Comparison of ENCODE assay signal across 13 cellular contexts in genomic region chr2:25311866-25312575, GRCh38. TPM values are rescaled to one million over a fixed set of nuclear protein-coding genes. Genes with fewer than 3 reads are reported as not detected.
DNase-seq lines count a peak whose midpoint lies in the region; ATAC-seq and TF ChIP-seq lines count a peak whose summit lies in the region.
"Had no signal": no experiment of that assay in that cellular context is flagged by ENCODE, and none has a peak within 500 bp of the region (broad histone marks: within the 10 kb centered on the region; RNA-seq: fewer than 3 reads in every experiment).

No MANE protein-coding gene starts in this region.

- peaks cover 48% of the 10 kb centered on the region for H3K4me1 Mint-ChIP-seq in T-helper 17 cell

- no peak overlapping the region for H3K4me3 ChIP-seq in sigmoid colon
- H3K4me3 ChIP-seq: GM23248 had no signal

- H3K9me3 ChIP-seq in T-helper 17 cell (ENCODE audit: control insufficient read depth, low read length, poor library complexity, severe bottlenecking) (no peaks in the 10 kb centered on the region), sigmoid colon (no peaks in the 10 kb centered on the region)

- H3K36me3 Mint-ChIP-seq in T-helper 17 cell (ENCODE audit: low read depth), result peaks cover 2% of the 10 kb centered on the region
- H3K36me3 Mint-ChIP-seq: memory B cell had no signal

- peak; percentile 20 for DNase-seq in NCI-H1092 treated with DMSO at 0.1 percent for 48 hours (lab: John Stamatoyannopoulos, UW)
- no peak for DNase-seq in NCI-H1092 (lab: John Stamatoyannopoulos, UW)
- no peak for DNase-seq in T-helper 17 cell
- DNase-seq in left ventricle myocardium superior, result peak; percentile 79
- DNase-seq in sigmoid colon, result no peak
- no peak for DNase-seq in erythroblast (lab: John Stamatoyannopoulos, UW)
- no peak for DNase-seq in D341Med (ENCODE audit: low spot score)
- DNase-seq: activated CD8-positive, alpha-beta memory T cell treated with anti-CD3 and anti-CD28 coated beads, Interleukin-2, amount 50 U/mL, for 4 hours; GM23248; SW 1271 had no signal

- H3K36me3 ChIP-seq in sigmoid colon, result peaks cover 0 to 17% (median 10%) of the 10 kb centered on the region in 4 donors

- intact Hi-C loops in left ventricle myocardium superior (cut with micrococcal nuclease), result no loop called here
- intact Hi-C loops in sigmoid colon (cut with DNase I), result no loop called here

- H3K27ac Mint-ChIP-seq in T-helper 17 cell, result peak overlapping the region; percentile 88
- H3K27ac Mint-ChIP-seq: memory B cell had no signal

- H3K4me3 Mint-ChIP-seq in T-helper 17 cell, result peak overlapping the region; percentile 41
- H3K4me3 Mint-ChIP-seq: memory B cell had no signal

- H3K27me3 Mint-ChIP-seq in T-helper 17 cell, result no peaks in the 10 kb centered on the region
- H3K27me3 Mint-ChIP-seq: memory B cell had no signal

- no peaks in the 10 kb centered on the region for H3K27me3 ChIP-seq in sigmoid colon
- H3K27me3 ChIP-seq: foreskin keratinocyte had no signal

- H3K27ac ChIP-seq in sigmoid colon, result peak overlapping the region; percentile 50 to 79 (median 54)
- H3K27ac ChIP-seq: foreskin keratinocyte, GM23248 had no signal

- TF ChIP-seq POLR2A in sigmoid colon (IDR thresholded peaks at IDR 0.05), result no peak
- no peak for TF ChIP-seq POLR2A in erythroblast (IDR thresholded peaks at IDR 0.05; ENCODE audit: low read length)

- no peak for TF ChIP-seq EP300 in sigmoid colon (IDR thresholded peaks at IDR 0.05)

- ATAC-seq in T-helper 17 cell (no peak), left ventricle myocardium superior (peak; percentile 47), GM21717 (IDR thresholded peaks at IDR 0.05; ENCODE audit: unreplicated experiment) (no peak)

- no peak for TF ChIP-seq CTCF in sigmoid colon (IDR thresholded peaks at IDR 0.05)

- 59 to 84% methylated on average over 23 of the region's 23 CpGs for WGBS in sigmoid colon, 2 donors

- peaks cover 0 to 96% (median 84%) of the 10 kb centered on the region in 4 donors for H3K4me1 ChIP-seq in sigmoid colon

RNA-seq across cellular contexts. Expression of gene DNMT3A, which starts 29.7 kb away (rescaled TPM):
- total RNA-seq in T-helper 17 cell, result 10 to 100 TPM; 62.8 to 67.6 TPM
- 21.1 TPM for total RNA-seq in left ventricle myocardium superior
- 10 to 100 TPM; 16.4 to 30.2 (median 18.3) TPM for total RNA-seq in sigmoid colon
- polyA plus RNA-seq in sigmoid colon, result 10 to 100 TPM in 1 of 3 donors, 1 to 10 TPM in 2; 4.4 to 21.1 (median 4.8) TPM

Comparison
In these comparisons a context has a peak if more than half of its experiments do, and no peak if none do; other contexts are left out.
1. DNase-seq: peak in NCI-H1092 treated with DMSO at 0.1 percent for 48 hours (single experiment) and left ventricle myocardium superior (single experiment); none in NCI-H1092 (single experiment), T-helper 17 cell (0 of 3), sigmoid colon (single experiment), erythroblast (0 of 2) and D341Med (single experiment).